ENCODE assay signal across 19 cellular contexts in genomic region chr9:105026451-105026850, GRCh38.
DNase-seq lines count a peak whose midpoint lies in the region; ATAC-seq and TF ChIP-seq lines count a peak whose summit lies in the region.
"Had no signal": no experiment of that assay in that cellular context is flagged by ENCODE, and none has a peak within 500 bp of the region (broad histone marks: within the 10 kb centered on the region; RNA-seq: fewer than 3 reads in every experiment).

No MANE protein-coding gene starts in this region.

- POLR2A ChIA-PET in CD8-positive, alpha-beta memory T cell (lab: Charles Lee), result no interaction called here

- no peaks in the 10 kb centered on the region for H3K27me3 Mint-ChIP-seq in activated naive CD4-positive, alpha-beta T cell treated with anti-CD3 and anti-CD28 coated beads for 36 hours (ENCODE audit: low read depth)
- H3K27me3 Mint-ChIP-seq in CD8-positive, alpha-beta memory T cell, result peaks cover 5 to 10% of the 10 kb centered on the region in 2 donors

- H3K36me3 Mint-ChIP-seq in activated naive CD4-positive, alpha-beta T cell treated with anti-CD3 and anti-CD28 coated beads for 36 hours (ENCODE audit: low read depth), result no peaks in the 10 kb centered on the region
- no peaks in the 10 kb centered on the region for H3K36me3 Mint-ChIP-seq in CD8-positive, alpha-beta memory T cell

- no peaks in the 10 kb centered on the region for H3K9me3 Mint-ChIP-seq in activated naive CD4-positive, alpha-beta T cell treated with anti-CD3 and anti-CD28 coated beads for 36 hours
- no peaks in the 10 kb centered on the region for H3K9me3 Mint-ChIP-seq in CD8-positive, alpha-beta memory T cell

- no peaks in the 10 kb centered on the region for H3K9me3 ChIP-seq in CD8-positive, alpha-beta memory T cell (ENCODE audit: low read length)
- no peaks in the 10 kb centered on the region for H3K9me3 ChIP-seq in upper lobe of right lung
- H3K9me3 ChIP-seq: right atrium auricular region had no signal

- H3K4me1 Mint-ChIP-seq in activated naive CD4-positive, alpha-beta T cell treated with anti-CD3 and anti-CD28 coated beads for 36 hours (ENCODE audit: low read depth), result no peaks in the 10 kb centered on the region
- H3K4me1 Mint-ChIP-seq in CD8-positive, alpha-beta memory T cell, result no peaks in the 10 kb centered on the region

- peak; percentile 15 to 19 for DNase-seq in AML-193 (lab: John Stamatoyannopoulos, UW)
- DNase-seq in HT1080 (ENCODE audit: low read depth), result peak; percentile 72
- DNase-seq in astrocyte of the hippocampus (ENCODE audit: low read depth, low spot score), result peak; percentile 59
- peak; percentile 50 for DNase-seq in kidney tubule cell (ENCODE audit: low spot score)
- DNase-seq in activated naive CD4-positive, alpha-beta T cell treated with anti-CD3 and anti-CD28 coated beads for 36 hours, result no peak
- no peak for DNase-seq in stimulated activated CD8-positive, alpha-beta memory T cell treated with anti-CD3 and anti-CD28 coated beads, Interleukin-4, amount 100 ng/mL, for 48 hours
- no peak for DNase-seq in CD8-positive, alpha-beta memory T cell
- no peak for DNase-seq in upper lobe of right lung
- DNase-seq: activated CD4-positive, alpha-beta T cell treated with anti-CD3 and anti-CD28 coated beads for 4 hours; activated effector memory CD4-positive, alpha-beta T cell treated with anti-CD3 and anti-CD28 coated beads, Interleukin-2, amount 50 U/mL, for 16 hours; anterior cingulate cortex; head of caudate nucleus; NCI-H1092 treated with DMSO at 0.1 percent for 48 hours; NK-92 treated with Interleukin-12 subunit alpha and Interleukin-12 subunit beta, amount 100 ng/mL, for 24 hours; stimulated activated CD4-positive, alpha-beta T cell treated with anti-CD3 and anti-CD28 coated beads, Interleukin-2, amount 100 ng/mL, for 24 hours; substantia nigra; T-helper 9 cell had no signal

- H3K4me1 ChIP-seq in CD8-positive, alpha-beta memory T cell (ENCODE audit: insufficient read depth, low read length), result no peaks in the 10 kb centered on the region
- H3K4me1 ChIP-seq in upper lobe of right lung, result no peaks in the 10 kb centered on the region
- H3K4me1 ChIP-seq: right atrium auricular region had no signal

- TF ChIP-seq CTCF in upper lobe of right lung (IDR thresholded peaks at IDR 0.05), result no peak

- no peaks in the 10 kb centered on the region for H3K27me3 ChIP-seq in CD8-positive, alpha-beta memory T cell (ENCODE audit: insufficient read depth, low read length, poor library complexity, severe bottlenecking)
- H3K27me3 ChIP-seq in upper lobe of right lung, result no peaks in the 10 kb centered on the region
- H3K27me3 ChIP-seq: right atrium auricular region had no signal

- no peaks in the 10 kb centered on the region for H3K36me3 ChIP-seq in CD8-positive, alpha-beta memory T cell (ENCODE audit: insufficient read depth, low read length)
- H3K36me3 ChIP-seq in upper lobe of right lung, result no peaks in the 10 kb centered on the region
- H3K36me3 ChIP-seq: right atrium auricular region had no signal

- CTCF ChIA-PET in activated naive CD4-positive, alpha-beta T cell treated with anti-CD3 and anti-CD28 coated beads for 36 hours (lab: Charles Lee), result interaction anchor here (0.7 kb wide), 1 partner anchor 100 kb away, joined by 3 read pairs; no protein-coding TSS in a partner anchor
- CTCF ChIA-PET in CD8-positive, alpha-beta memory T cell (lab: Charles Lee), result no interaction called here

- no peak overlapping the region for H3K27ac Mint-ChIP-seq in activated naive CD4-positive, alpha-beta T cell treated with anti-CD3 and anti-CD28 coated beads for 36 hours
- no peak overlapping the region for H3K27ac Mint-ChIP-seq in CD8-positive, alpha-beta memory T cell

- ATAC-seq in upper lobe of right lung, result no peak
- ATAC-seq: HepG2 had no signal

- intact Hi-C loops in activated naive CD4-positive, alpha-beta T cell treated with anti-CD3 and anti-CD28 coated beads for 36 hours (cut with micrococcal nuclease), result no loop called here
- intact Hi-C loops in upper lobe of right lung (cut with DNase I), result no loop called here

- H3K27ac ChIP-seq in CD8-positive, alpha-beta memory T cell (ENCODE audit: low read depth, low read length), result no peak overlapping the region
- no peak overlapping the region for H3K27ac ChIP-seq in upper lobe of right lung
- H3K27ac ChIP-seq: right atrium auricular region had no signal

- no peak overlapping the region for H3K4me3 ChIP-seq in CD8-positive, alpha-beta memory T cell (ENCODE audit: low read length)
- no peak overlapping the region for H3K4me3 ChIP-seq in upper lobe of right lung
- H3K4me3 ChIP-seq: right atrium auricular region had no signal

- no peak overlapping the region for H3K4me3 Mint-ChIP-seq in activated naive CD4-positive, alpha-beta T cell treated with anti-CD3 and anti-CD28 coated beads for 36 hours
- no peak overlapping the region for H3K4me3 Mint-ChIP-seq in CD8-positive, alpha-beta memory T cell

Comparison
In these comparisons a context has a peak if more than half of its experiments do, and no peak if none do; other contexts are left out.
1. DNase-seq: peak in AML-193 (2 of 2), HT1080 (single experiment), astrocyte of the hippocampus (single experiment) and kidney tubule cell (single experiment); none in activated naive CD4-positive, alpha-beta T cell treated with anti-CD3 and anti-CD28 coated beads for 36 hours (single experiment), stimulated activated CD8-positive, alpha-beta memory T cell treated with anti-CD3 and anti-CD28 coated beads, Interleukin-4, amount 100 ng/mL, for 48 hours (single experiment), CD8-positive, alpha-beta memory T cell (0 of 5) and upper lobe of right lung (single experiment).